Comparison of ENCODE assay signal across 10 cellular contexts in the genomic region with DNA sequence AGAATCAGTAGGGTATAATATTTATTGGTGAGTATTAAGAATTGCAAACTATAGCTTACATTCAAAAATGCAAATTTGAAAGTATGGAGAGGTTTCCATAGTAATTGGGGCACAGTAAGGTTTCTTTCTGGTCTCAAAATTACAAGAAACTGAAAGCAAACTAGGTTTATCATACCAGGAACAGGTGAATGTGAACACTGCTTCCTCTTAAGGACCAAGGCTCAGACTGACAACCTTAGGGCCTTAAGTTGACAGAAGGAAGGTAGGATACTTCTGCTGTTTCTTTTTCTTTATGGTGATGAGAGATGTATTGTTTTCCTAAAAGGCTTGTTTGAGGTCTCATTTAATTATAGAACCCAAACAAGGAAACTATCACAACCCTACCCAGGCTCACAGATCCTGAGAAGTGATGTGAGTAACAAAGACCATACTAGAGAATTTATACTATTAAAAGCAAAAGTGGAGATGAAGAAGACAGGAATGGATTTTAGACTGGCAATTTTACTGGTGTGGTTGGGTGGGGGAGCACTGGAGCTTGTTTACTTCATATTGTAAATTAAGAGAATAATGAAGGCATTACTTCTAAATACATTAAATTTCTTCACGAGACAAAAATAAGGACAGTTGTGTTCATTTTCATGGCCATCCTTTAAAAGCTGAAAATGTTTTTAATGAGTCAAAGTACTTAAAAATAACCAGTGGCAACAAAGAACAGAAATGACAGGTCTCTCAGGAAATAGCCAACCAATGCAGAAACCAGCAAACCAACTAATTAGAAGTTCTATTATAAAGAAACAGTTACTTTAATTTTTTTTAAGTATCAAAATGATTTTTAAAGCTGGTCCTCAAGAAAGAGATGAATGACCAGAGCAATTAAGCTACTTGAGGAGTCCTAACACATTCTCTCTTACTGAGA. TPM values are rescaled to one million over a fixed set of nuclear protein-coding genes. Genes with fewer than 3 reads are reported as not detected.
DNase-seq lines count a peak whose midpoint lies in the region; ATAC-seq and TF ChIP-seq lines count a peak whose summit lies in the region.
"Had no signal": no experiment of that assay in that cellular context is flagged by ENCODE, and none has a peak within 500 bp of the region (broad histone marks: within the 10 kb centered on the region; RNA-seq: fewer than 3 reads in every experiment).

No MANE protein-coding gene starts in this region.

- peaks cover 34 to 46% of the 10 kb centered on the region in 2 donors for H3K4me1 Mint-ChIP-seq in natural killer cell

- no peaks in the 10 kb centered on the region for H3K27me3 Mint-ChIP-seq in natural killer cell (ENCODE audit: low read depth in 2 of 2)

- H3K4me1 ChIP-seq in OCI-LY3 (ENCODE audit: low read length) = peaks cover 36% of the 10 kb centered on the region

- TF ChIP-seq POLR2A in GM18505 (IDR thresholded peaks at IDR 0.05; ENCODE audit: borderline replicate concordance, extremely low read depth, insufficient read depth, insufficient read length) = peak; percentile 3

- peak overlapping the region; percentile 21 for H3K4me3 Mint-ChIP-seq in natural killer cell

- peak overlapping the region; percentile 45 for H3K4me2 ChIP-seq in OCI-LY3 (ENCODE audit: low read length)

- no peaks in the 10 kb centered on the region for H3K27me3 ChIP-seq in OCI-LY3 (ENCODE audit: low read depth, low read length)

- no peaks in the 10 kb centered on the region for H3K9me3 Mint-ChIP-seq in natural killer cell

- H3K36me3 ChIP-seq in OCI-LY3 (replicated peaks; ENCODE audit: low read depth, low read length) = peaks cover 19% of the 10 kb centered on the region

- peaks cover 81% of the 10 kb centered on the region for H3K79me2 ChIP-seq in OCI-LY3 (ENCODE audit: low read length)

- H2AFZ ChIP-seq in OCI-LY3 (ENCODE audit: low read depth, low read length) = no peak overlapping the region

- no peak overlapping the region for H3K4me3 ChIP-seq in OCI-LY3 (ENCODE audit: low read length)

- no peaks in the 10 kb centered on the region for H3K9me3 ChIP-seq in OCI-LY3 (ENCODE audit: insufficient read depth, low read length)

- H3K27ac Mint-ChIP-seq in natural killer cell = peak overlapping the region; percentile 79 to 87

- ATAC-seq in GM18505 (IDR thresholded peaks at IDR 0.05; ENCODE audit: unreplicated experiment) (peak; percentile 59), GM21526 (IDR thresholded peaks at IDR 0.05; ENCODE audit: low FRiP score, unreplicated experiment) (peak; percentile 50), natural killer cell (peak in 1 of 3 donors; percentile 34)

- TF ChIP-seq CTCF in OCI-LY3 (IDR thresholded peaks at IDR 0.05; ENCODE audit: low read depth, low read length) (no peak), natural killer cell (IDR thresholded peaks at IDR 0.05) (no peak)

- peaks cover 56% of the 10 kb centered on the region for H4K20me1 ChIP-seq in OCI-LY3 (ENCODE audit: insufficient read depth, low read length)

- H3K9ac ChIP-seq in OCI-LY3 (ENCODE audit: low read length) = no peak overlapping the region

- intact Hi-C loops in natural killer cell (cut with micrococcal nuclease) = no loop called here

- no peaks in the 10 kb centered on the region for H3K36me3 Mint-ChIP-seq in natural killer cell

- DNase-seq in natural killer cell = no peak
- no peak for DNase-seq in DMS53 (lab: John Stamatoyannopoulos, UW)
- no peak for DNase-seq in C1 segment of cervical spinal cord (lab: John Stamatoyannopoulos, UW)
- no peak for DNase-seq in ACHN
- no peak for DNase-seq in DMS53 treated with DMSO at 0.1 percent for 48 hours (lab: John Stamatoyannopoulos, UW; ENCODE audit: unreplicated experiment)
- DNase-seq: NCI-H524 treated with DMSO at 0.1 percent for 48 hours had no signal

- in situ Hi-C loops in ACHN (cut with HindIII; ENCODE audit: low pct_ligation_motif_present, low pct_unique_long_range_greater_than_20kb, low sequenced_read_pairs) = no loop called here

- H3K27ac ChIP-seq in OCI-LY3 (ENCODE audit: low read length) = peak overlapping the region; percentile 59
- H3K27ac ChIP-seq: HL-60 had no signal

RNA-seq across cellular contexts. Expression of a gene that starts 21.3 kb away (rescaled TPM):
- total RNA-seq in natural killer cell = 10 to 100 TPM; 47.3 to 54.9 (median 49.9) TPM

RNA-seq across cellular contexts. Expression of a gene that starts 52.4 kb away (rescaled TPM):
- 10 to 100 TPM; 71.5 to 91.3 (median 75.9) TPM for total RNA-seq in natural killer cell
